Comparison of ENCODE assay signal across 8 cellular contexts in genomic region chr2:23939054-23939436, GRCh38. TPM values are rescaled to one million over a fixed set of nuclear protein-coding genes. Genes with fewer than 3 reads are reported as not detected.
DNase-seq lines count a peak whose midpoint lies in the region; ATAC-seq and TF ChIP-seq lines count a peak whose summit lies in the region.

No MANE protein-coding gene starts in this region.

- TF ChIP-seq CTCF in DOHH2 (IDR thresholded peaks at IDR 0.05; ENCODE audit: low read depth, low read length, poor library complexity, severe bottlenecking) = no peak
- TF ChIP-seq CTCF in Peyer's patch (IDR thresholded peaks at IDR 0.05) = no peak
- TF ChIP-seq CTCF in fibroblast of lung (conservative IDR thresholded peaks at IDR 0.05 in 1 of 2, IDR thresholded peaks at IDR 0.05 in 1 of 2; ENCODE audit: low read depth in 1 of 2, low read length in 2 of 2) = no peak
- no peak for TF ChIP-seq CTCF in sigmoid colon (IDR thresholded peaks at IDR 0.05)
- TF ChIP-seq CTCF in GM10248 (IDR thresholded peaks at IDR 0.05; ENCODE audit: control extremely low read depth, extremely low read depth, low read depth, missing control alignments) = no peak

- CTCF ChIA-PET in GM10248 (lab: Yijun Ruan, JAX) = interaction anchor here (1.3 to 4.1 kb wide), 3 partner anchors 10 to 114 kb away, joined by 3 to 31 read pairs (median 6); partner anchors contain the start of gene ATAD2B

- H3K9me3 ChIP-seq in DOHH2 (ENCODE audit: control insufficient read depth, insufficient read depth, low read length) (no peaks in the 10 kb centered on the region), Peyer's patch (no peaks in the 10 kb centered on the region), fibroblast of lung (ENCODE audit: control insufficient read depth, insufficient read depth, low read depth, low read length) (no peaks in the 10 kb centered on the region), sigmoid colon (no peaks in the 10 kb centered on the region)

- peak overlapping the region; percentile 94 for H2AFZ ChIP-seq in fibroblast of lung (ENCODE audit: low read length)

- H3K4me2 ChIP-seq in DOHH2 (ENCODE audit: low read length) (peak overlapping the region; percentile 88), fibroblast of lung (ENCODE audit: extremely low read depth, insufficient read depth, low read length) (peak overlapping the region; percentile 96)

- H4K20me1 ChIP-seq in DOHH2 (ENCODE audit: control insufficient read depth, insufficient read depth, low read depth, low read length) (no peaks in the 10 kb centered on the region), fibroblast of lung (ENCODE audit: control insufficient read depth, extremely low read depth, insufficient read depth, low read length) (no peaks in the 10 kb centered on the region)

- H3K27ac ChIP-seq in DOHH2 (ENCODE audit: low read depth, low read length) (no peak overlapping the region), Peyer's patch (no peak overlapping the region), fibroblast of lung (ENCODE audit: insufficient read depth, low read length) (no peak overlapping the region), sigmoid colon (peak overlapping the region; percentile 22 to 98 (median 91))

- H3K79me2 ChIP-seq in DOHH2 (ENCODE audit: control insufficient read depth, low read length) = peaks cover 33% of the 10 kb centered on the region
- peaks cover 20% of the 10 kb centered on the region for H3K79me2 ChIP-seq in fibroblast of lung (ENCODE audit: control insufficient read depth, insufficient read depth, low read length)

- H3K4me3 ChIP-seq in DOHH2 (ENCODE audit: low read length) = peak overlapping the region; percentile 90
- H3K4me3 ChIP-seq in Peyer's patch = peak overlapping the region in 3 of 4 donors; percentile 82 to 97 (median 87)
- peak overlapping the region; percentile 12 to 95 (median 80) for H3K4me3 ChIP-seq in fibroblast of lung (replicated peaks in 1 of 4; ENCODE audit: control extremely low read depth in 1 of 4, insufficient read depth in 1 of 4, low read depth in 3 of 4, low read length in 4 of 4)
- H3K4me3 ChIP-seq in sigmoid colon = peak overlapping the region; percentile 63 to 98 (median 84)

- no peak for ATAC-seq in HG03378 (IDR thresholded peaks at IDR 0.05; ENCODE audit: unreplicated experiment)
- no peak for ATAC-seq in HG03457 (IDR thresholded peaks at IDR 0.05; ENCODE audit: unreplicated experiment)

- intact Hi-C loops in sigmoid colon (cut with DNase I) = no loop called here

- TF ChIP-seq POLR2A in Peyer's patch (IDR thresholded peaks at IDR 0.05) (no peak), sigmoid colon (IDR thresholded peaks at IDR 0.05) (no peak)

- H3K4me1 ChIP-seq in DOHH2 (ENCODE audit: control insufficient read depth, low read length) = peaks cover 16% of the 10 kb centered on the region
- H3K4me1 ChIP-seq in Peyer's patch = peaks cover 0 to 18% (median 2%) of the 10 kb centered on the region in 4 donors
- H3K4me1 ChIP-seq in fibroblast of lung (ENCODE audit: control insufficient read depth, extremely low read depth, insufficient read depth, low read length) = peaks cover 2% of the 10 kb centered on the region
- H3K4me1 ChIP-seq in sigmoid colon = peaks cover 0 to 20% (median 14%) of the 10 kb centered on the region in 4 donors

- H3F3A ChIP-seq in DOHH2 (ENCODE audit: control insufficient read depth, insufficient read depth) = peaks cover 10% of the 10 kb centered on the region; the same call in 1 of the 2 replicates

- no peak for DNase-seq in Peyer's patch
- DNase-seq in fibroblast of lung (ENCODE audit: low read depth in 2 of 2) = peak in 1 of 2 donors; percentile 79
- DNase-seq in sigmoid colon = no peak
- no peak for DNase-seq in LoVo (ENCODE audit: low spot score)
- no peak for DNase-seq in GM10248 (ENCODE audit: extremely low spot score)

- H3K36me3 ChIP-seq in DOHH2 (ENCODE audit: control insufficient read depth, low read length) (no peaks in the 10 kb centered on the region; the same call in 1 of the 2 replicates), Peyer's patch (no peaks in the 10 kb centered on the region), fibroblast of lung (ENCODE audit: control insufficient read depth, insufficient read depth, low read length) (no peaks in the 10 kb centered on the region), sigmoid colon (no peaks in the 10 kb centered on the region)

- H3K9ac ChIP-seq in fibroblast of lung (ENCODE audit: insufficient read depth, low read length) = no peak overlapping the region

- no peaks in the 10 kb centered on the region for H3K9me2 ChIP-seq in DOHH2 (replicated peaks; ENCODE audit: control insufficient read depth, low read length)

- POLR2A ChIA-PET in GM10248 (lab: Yijun Ruan, JAX) = interaction anchor here (4.0 kb wide), 1 partner anchor 12 kb away, joined by 37 read pairs; the partner anchor contains the start of gene ATAD2B

- H3K27me3 ChIP-seq in DOHH2 (ENCODE audit: control insufficient read depth, low read length) = no peaks in the 10 kb centered on the region
- no peaks in the 10 kb centered on the region for H3K27me3 ChIP-seq in Peyer's patch
- H3K27me3 ChIP-seq in fibroblast of lung (ENCODE audit: control insufficient read depth, insufficient read depth, low read length) = no peaks in the 10 kb centered on the region
- no peaks in the 10 kb centered on the region for H3K27me3 ChIP-seq in sigmoid colon

- TF ChIP-seq EP300 in sigmoid colon (IDR thresholded peaks at IDR 0.05) = no peak

- 69 to 72% methylated on average over 7 of the region's 7 CpGs for WGBS in sigmoid colon, 2 donors

RNA-seq across cellular contexts. Expression of gene UBXN2A, which starts 1.2 kb away (rescaled TPM):
- total RNA-seq in Peyer's patch (10 to 100 TPM; 11.7 to 20.4 (median 15.8) TPM), fibroblast of lung (12.9 and 13.9 TPM in 2 replicates), sigmoid colon (10 to 100 TPM; 15.0 to 21.2 (median 16.3) TPM)
- polyA plus RNA-seq in fibroblast of lung (11.7 and 12.8 TPM in 2 replicates), sigmoid colon (10 to 100 TPM in 1 of 3 donors, 1 to 10 TPM in 2; 8.1 to 11.4 (median 9.5) TPM)
- polyA plus RNA-seq in fibroblast of lung (2012) = 9.0 and 10.0 TPM in 2 replicates
- 2.8 and 3.5 TPM in 2 replicates for polyA minus RNA-seq in fibroblast of lung (ENCODE audit: low replicate concordance)

RNA-seq across cellular contexts. Expression of gene ATAD2B, which starts 12.1 kb away (rescaled TPM):
- total RNA-seq in Peyer's patch (10 to 100 TPM; 41.9 to 71.0 (median 53.1) TPM), fibroblast of lung (9.0 and 11.4 TPM in 2 replicates), sigmoid colon (10 to 100 TPM; 19.7 to 22.5 (median 21.0) TPM)
- polyA plus RNA-seq in fibroblast of lung (3.0 and 3.6 TPM in 2 replicates), sigmoid colon (1 to 10 TPM; 2.4 to 5.8 (median 3.5) TPM)
- 1.5 and 1.9 TPM in 2 replicates for polyA plus RNA-seq in fibroblast of lung (2012)
- polyA minus RNA-seq in fibroblast of lung (ENCODE audit: low replicate concordance) = 1.4 and 2.9 TPM in 2 replicates

Comparison
In these comparisons a context has a peak if more than half of its experiments do, and no peak if none do; other contexts are left out.
1. H3K27ac ChIP-seq: peak in sigmoid colon (4 of 4); none in DOHH2 (single experiment), Peyer's patch (0 of 4) and fibroblast of lung (single experiment).
2. Peak in every context shown above with its lines, with median percentiles within 50 percentile points of each other: H3K4me3 ChIP-seq.